8 cellular contexts compared by ENCODE assay signal in the genomic region with DNA sequence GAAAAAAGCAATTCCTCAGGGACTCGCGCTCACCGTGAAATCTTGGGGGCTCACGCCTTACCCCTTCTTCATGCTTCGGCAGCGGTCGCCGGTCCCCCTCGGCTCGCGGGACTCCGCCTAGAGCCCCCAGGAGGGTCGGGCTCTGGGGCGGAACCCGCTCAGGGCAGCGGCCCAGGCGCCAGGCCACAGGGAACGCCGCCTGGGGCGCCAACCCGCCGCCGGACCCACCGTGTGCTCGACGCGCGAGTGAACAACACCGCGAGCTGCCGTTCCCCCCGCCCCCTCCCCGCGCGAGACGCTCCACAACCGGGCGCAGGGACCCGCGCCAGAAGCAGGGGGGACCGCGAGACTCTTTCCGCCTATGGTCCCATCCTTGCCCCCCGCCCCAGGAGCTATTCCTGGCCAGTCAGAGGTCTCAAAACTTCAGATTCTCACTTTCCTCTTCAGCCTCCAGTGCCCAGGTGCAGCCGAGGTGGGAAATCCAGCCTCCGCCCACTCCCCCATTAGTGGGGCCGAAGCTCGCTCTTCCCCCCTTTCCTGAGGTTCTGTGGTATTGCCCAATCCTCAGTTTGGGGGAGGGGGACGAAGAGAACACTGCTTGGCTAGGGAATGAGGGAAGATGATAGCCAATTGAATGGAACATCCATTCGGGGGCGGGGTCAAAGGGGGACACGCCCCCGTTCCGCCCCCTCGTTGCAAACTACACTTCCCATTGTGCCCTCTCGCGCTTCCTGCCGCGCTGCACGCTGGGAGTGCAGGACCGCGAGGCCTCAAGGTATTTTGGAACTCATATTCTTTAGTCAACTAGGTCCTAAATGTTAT. TPM values are rescaled to one million over a fixed set of nuclear protein-coding genes. Genes with fewer than 3 reads are reported as not detected.
DNase-seq lines count a peak whose midpoint lies in the region; ATAC-seq and TF ChIP-seq lines count a peak whose summit lies in the region.

A gene (minus strand): TSS at position 265 of the 822 bp plus-strand sequence. CDS start 52,069 bp downstream, outside the sequence.

- H3K4me3 ChIP-seq in OCI-LY3 (ENCODE audit: low read length) (peak within 1 kb of the TSS; percentile 94), epithelial cell of esophagus (ENCODE audit: low read length) (peak within 1 kb of the TSS; percentile 91)

- peak; percentile 95 for DNase-seq in Calu3
- DNase-seq in HuH-7.5 (ENCODE audit: low spot score): peak; percentile 71
- peak; percentile 89 for DNase-seq in activated T-cell treated with anti-CD3 and anti-CD28 coated beads for 24 hours (ENCODE audit: low read depth)
- DNase-seq in epithelial cell of esophagus (ENCODE audit: low read depth): peak; percentile 99
- peak; percentile 95 for DNase-seq in middle frontal gyrus (ENCODE audit: extremely low spot score, low spot score)
- DNase-seq in stimulated activated CD8-positive, alpha-beta memory T cell treated with anti-CD3 and anti-CD28 coated beads, Interleukin-2, amount 100 ng/mL, for 1 hour (ENCODE audit: low read depth in 2 of 2): peak; percentile 75 to 80

- peak within 1 kb of the TSS; percentile 92 for H3K4me2 ChIP-seq in OCI-LY3 (ENCODE audit: low read length)

- peak within 1 kb of the TSS; percentile 80 for H3K9ac ChIP-seq in OCI-LY3 (ENCODE audit: low read length)

- intact Hi-C loops in Calu3 (cut with micrococcal nuclease; ENCODE audit: unreplicated experiment): loop anchor here (2.0 kb wide), 1 partner anchor 211 kb away; no protein-coding TSS in a partner anchor

- peaks cover 22% of the 10 kb centered on the region for H4K20me1 ChIP-seq in OCI-LY3 (ENCODE audit: insufficient read depth, low read length)

- TF ChIP-seq CTCF in Calu3 (IDR thresholded peaks at IDR 0.05; ENCODE audit: unreplicated experiment) (no peak), OCI-LY3 (IDR thresholded peaks at IDR 0.05; ENCODE audit: low read depth, low read length) (no peak), epithelial cell of esophagus (IDR thresholded peaks at IDR 0.05; ENCODE audit: insufficient read depth, low read depth, low read length, missing control alignments) (no peak)

- no peaks in the 10 kb centered on the region for H3K4me1 Mint-ChIP-seq in Calu3 (ENCODE audit: low read depth, unreplicated experiment)

- H3K27me3 Mint-ChIP-seq in Calu3 (ENCODE audit: unreplicated experiment): no peaks in the 10 kb centered on the region

- no peaks in the 10 kb centered on the region for H3K36me3 ChIP-seq in OCI-LY3 (replicated peaks; ENCODE audit: low read depth, low read length)

- H3K27me3 ChIP-seq in OCI-LY3 (ENCODE audit: low read depth, low read length): no peaks in the 10 kb centered on the region

- H3K27ac Mint-ChIP-seq in Calu3 (ENCODE audit: unreplicated experiment): no peak within 1 kb of the TSS

- no peaks in the 10 kb centered on the region for H3K36me3 Mint-ChIP-seq in Calu3 (ENCODE audit: insufficient read depth, unreplicated experiment)

- H3K9me3 Mint-ChIP-seq in Calu3 (ENCODE audit: low read depth, unreplicated experiment): no peaks in the 10 kb centered on the region

- H2AFZ ChIP-seq in OCI-LY3 (ENCODE audit: low read depth, low read length): peak within 1 kb of the TSS; percentile 83

- ATAC-seq in GM21528 (IDR thresholded peaks at IDR 0.05; ENCODE audit: low FRiP score, unreplicated experiment): peak; percentile 83

- H3K4me1 ChIP-seq in OCI-LY3 (ENCODE audit: low read length): peaks cover 17% of the 10 kb centered on the region

- peak within 1 kb of the TSS; percentile 51 for H3K27ac ChIP-seq in OCI-LY3 (ENCODE audit: low read length)

- no peak within 1 kb of the TSS for H3K4me3 Mint-ChIP-seq in Calu3 (ENCODE audit: low read depth, unreplicated experiment)

- H3K9me3 ChIP-seq in OCI-LY3 (ENCODE audit: insufficient read depth, low read length): no peaks in the 10 kb centered on the region

- CTCF ChIA-PET in Calu3 (lab: Charles Lee): interaction anchor here (0.6 to 2.0 kb wide), 6 partner anchors 43 to 1996 kb away, joined by 3 to 7 read pairs (median 4); no protein-coding TSS in a partner anchor

- no TSS peak for BruUV-seq in Calu3 (replicated peaks; lab: Mats Ljungman, UMichigan)

- H3K79me2 ChIP-seq in OCI-LY3 (ENCODE audit: low read length): peaks cover 47% of the 10 kb centered on the region

RNA-seq across cellular contexts. Expression of the gene that starts here (rescaled TPM):
- total RNA-seq in Calu3 (2022): 11.3 and 12.7 TPM in 2 replicates

Comparison
In these comparisons a context has a peak if more than half of its experiments do, and no peak if none do; other contexts are left out.
1. Peak in every context shown above with its lines: DNase-seq, ATAC-seq, H3K4me3 ChIP-seq and H3K27ac ChIP-seq.